9 cellular contexts compared by ENCODE assay signal in the genomic region with DNA sequence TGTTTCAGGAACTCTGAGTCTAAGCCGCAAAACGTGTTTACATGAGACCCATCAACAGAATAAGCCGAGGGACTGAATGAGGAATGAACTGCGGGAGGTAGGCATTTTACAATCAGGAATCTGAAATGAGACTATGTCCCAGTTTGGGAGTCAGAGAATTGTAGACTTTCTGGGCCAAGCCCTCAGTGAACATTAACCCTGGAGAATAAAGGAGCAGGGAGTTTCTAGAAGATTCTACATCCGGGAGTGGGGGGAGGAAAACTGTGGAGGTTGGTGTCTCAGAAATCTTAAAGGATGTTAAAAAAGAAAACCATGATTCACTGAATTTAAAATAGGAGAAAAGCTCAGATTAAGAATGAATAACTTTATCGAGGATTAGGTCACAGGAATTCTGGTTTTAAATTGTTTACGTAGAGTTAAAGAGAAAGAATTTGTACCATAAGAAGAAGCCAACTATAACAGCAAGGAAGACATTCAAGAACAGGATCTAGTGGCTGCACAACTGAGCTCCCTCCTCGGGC. TPM values are rescaled to one million over a fixed set of nuclear protein-coding genes. Genes with fewer than 3 reads are reported as not detected.
DNase-seq lines count a peak whose midpoint lies in the region; FAIRE-seq and TF ChIP-seq lines count a peak whose summit lies in the region.
"Had no signal": no experiment of that assay in that cellular context is flagged by ENCODE, and none has a peak within 500 bp of the region (broad histone marks: within the 10 kb centered on the region; RNA-seq: fewer than 3 reads in every experiment).

No MANE protein-coding gene starts in this region.

- H3K79me2 ChIP-seq in OCI-LY7 (ENCODE audit: insufficient read depth, low read depth, low read length), result no peaks in the 10 kb centered on the region

- H4K20me1 ChIP-seq in OCI-LY7 (ENCODE audit: insufficient read depth, low read length), result no peaks in the 10 kb centered on the region

- TF ChIP-seq CTCF in OCI-LY7 (conservative IDR thresholded peaks at IDR 0.05; ENCODE audit: low read length) (no peak), D721Med (IDR thresholded peaks at IDR 0.05; ENCODE audit: insufficient read depth, missing control alignments) (no peak)

- H3K4me2 ChIP-seq in OCI-LY7 (ENCODE audit: low read length), result no peak overlapping the region

- WGBS in iPS DF 6.9 (ENCODE audit: insufficient coverage, insufficient read length), result 100% methylated on average over 2 of the region's 8 CpGs

- CTCF ChIA-PET in OCI-LY7 (lab: Charles Lee; ENCODE audit: unreplicated experiment), result interaction anchor here (0.6 kb wide), 1 partner anchor 35 kb away, joined by 8 read pairs; no protein-coding TSS in a partner anchor

- no peak for FAIRE-seq in D721Med (lab: Jason Lieb, UNC)

- intact Hi-C loops in OCI-LY7 (cut with micrococcal nuclease; ENCODE audit: unreplicated experiment), result no loop called here

- no peaks in the 10 kb centered on the region for H3K9me2 ChIP-seq in OCI-LY7 (ENCODE audit: insufficient read depth, low read length)

- peak overlapping the region; percentile 60 for H3K27ac ChIP-seq in angular gyrus (ENCODE audit: low read depth, low read length)
- H3K27ac ChIP-seq in iPS DF 6.9 (ENCODE audit: low read length), result no peak overlapping the region
- H3K27ac ChIP-seq in OCI-LY7 (ENCODE audit: low read depth, low read length, poor library complexity, severe bottlenecking), result no peak overlapping the region

- H3K27me3 ChIP-seq in iPS DF 6.9 (ENCODE audit: control insufficient read depth, insufficient read depth, low read length), result no peaks in the 10 kb centered on the region

- H3K36me3 ChIP-seq in iPS DF 6.9 (ENCODE audit: control insufficient read depth, insufficient read depth, low read length) (no peaks in the 10 kb centered on the region), OCI-LY7 (ENCODE audit: insufficient read depth, low read length) (no peaks in the 10 kb centered on the region)

- H3K9me3 ChIP-seq in iPS DF 6.9 (ENCODE audit: control insufficient read depth, insufficient read depth, low read length) (no peaks in the 10 kb centered on the region), OCI-LY7 (ENCODE audit: low read length) (no peaks in the 10 kb centered on the region)

- no peak overlapping the region for H2AFZ ChIP-seq in OCI-LY7 (ENCODE audit: low read length)

- 0 out of 2 replicates have a peak, but pooled peaks cover 2% of the 10 kb centered on the region for H3K4me1 ChIP-seq in iPS DF 6.9 (ENCODE audit: control insufficient read depth, insufficient read depth, low read length)
- peaks cover 17% of the 10 kb centered on the region for H3K4me1 ChIP-seq in OCI-LY7 (ENCODE audit: insufficient read depth, low read length, poor library complexity, severe bottlenecking)

- peak; percentile 73 for DNase-seq in EH (ENCODE audit: low read depth)
- no peak for DNase-seq in iPS DF 6.9 (ENCODE audit: low read depth, low spot score)
- DNase-seq in renal cortical epithelial cell (ENCODE audit: low read depth), result peak; percentile 93
- no peak for DNase-seq in OCI-LY7 (ENCODE audit: low spot score)
- DNase-seq in DMS53 (lab: John Stamatoyannopoulos, UW), result no peak
- DNase-seq in D721Med (ENCODE audit: insufficient read length, low spot score), result no peak
- no peak for DNase-seq in stimulated activated naive CD4-positive, alpha-beta T cell (lab: John Stamatoyannopoulos, UW)
- DNase-seq: activated CD4-positive, alpha-beta T cell treated with anti-CD3 and anti-CD28 coated beads for 1 hour had no signal

- BruUV-seq in OCI-LY7 (replicated peaks; lab: Mats Ljungman, UMichigan), result no TSS peak

- POLR2A ChIA-PET in OCI-LY7 (lab: Charles Lee), result no interaction called here

- H3K4me3 ChIP-seq in iPS DF 6.9 (ENCODE audit: low read length), result peak overlapping the region; percentile 2; the same call in 1 of the 2 replicates
- no peak overlapping the region for H3K4me3 ChIP-seq in OCI-LY7 (ENCODE audit: low read depth, low read length, poor library complexity, severe bottlenecking)

RNA-seq across cellular contexts. Expression of a gene that starts 18.5 kb away (rescaled TPM):
- 3.0 and 3.9 TPM in 2 replicates for total RNA-seq in renal cortical epithelial cell
- total RNA-seq in OCI-LY7 (2014; rRNA removed; shearing (Covaris generic)), result 11.8 and 13.7 TPM in 2 replicates
- 11.0 and 12.1 TPM in 2 replicates for total RNA-seq in OCI-LY7 (2022)

RNA-seq across cellular contexts. Expression of a gene that starts 43.6 kb away (rescaled TPM):
- total RNA-seq in renal cortical epithelial cell (not detected in 2 replicates), OCI-LY7 (2022) (not detected in 2 replicates)
- total RNA-seq in OCI-LY7 (2014; rRNA removed; shearing (Covaris generic)), result not detected in 2 replicates

Comparison
In these comparisons a context has a peak if more than half of its experiments do, and no peak if none do; other contexts are left out.
1. DNase-seq: peak in EH (single experiment) and renal cortical epithelial cell (single experiment); none in iPS DF 6.9 (single experiment), OCI-LY7 (single experiment), DMS53 (single experiment), D721Med (single experiment) and stimulated activated naive CD4-positive, alpha-beta T cell (0 of 6).